In genomic region chr4:119300388-119301131, GRCh38 we compare ENCODE assay signal across 8 cellular contexts. TPM values are rescaled to one million over a fixed set of nuclear protein-coding genes. Genes with fewer than 3 reads are reported as not detected.
DNase-seq lines count a peak whose midpoint lies in the region; ATAC-seq and TF ChIP-seq lines count a peak whose summit lies in the region.

No MANE protein-coding gene starts in this region.

- TF ChIP-seq CTCF in NB4 (IDR thresholded peaks at IDR 0.05; ENCODE audit: low read depth, low read length) (no peak), glutamatergic neuron (IDR thresholded peaks at IDR 0.05; ENCODE audit: partially characterized antibody, unreplicated experiment) (no peak), upper lobe of right lung (IDR thresholded peaks at IDR 0.05) (peak; percentile 16)

- in situ Hi-C loops in HAP-1 (cut with MboI; ENCODE audit: low sequenced_read_pairs): loop anchor here (10.0 to 25.0 kb wide), 3 partner anchors 187 to 754 kb away; no protein-coding TSS in a partner anchor

- H3K4me3 Mint-ChIP-seq in glutamatergic neuron (ENCODE audit: unreplicated experiment): peak overlapping the region; percentile 96

- H3K9me3 Mint-ChIP-seq in glutamatergic neuron (ENCODE audit: unreplicated experiment): peaks cover 5% of the 10 kb centered on the region

- peaks cover 22% of the 10 kb centered on the region for H3K36me3 ChIP-seq in HAP-1 (replicated peaks)
- H3K36me3 ChIP-seq in upper lobe of right lung: peaks cover 23% of the 10 kb centered on the region

- DNase-seq in GM03348 (ENCODE audit: low spot score) (peak; percentile 96), HAP-1 (ENCODE audit: low spot score in 2 of 2) (peak; percentile 88 to 94), NB4 (ENCODE audit: low read depth) (peak; percentile 95), glutamatergic neuron (peak; percentile 94), pons (ENCODE audit: low spot score) (peak; percentile 86), upper lobe of right lung (peak; percentile 99), SKM-1 (lab: John Stamatoyannopoulos, UW; ENCODE audit: unreplicated experiment) (no peak)
- peak; percentile 83 for DNase-seq in activated gamma-delta T cell treated with anti-CD3 and anti-CD28 coated beads, Interleukin-2, amount 50 U/mL, for 16 hours (ENCODE audit: low read depth)

- peak; percentile 72 for TF ChIP-seq POLR2A in NB4 (IDR thresholded peaks at IDR 0.05; ENCODE audit: extremely low read depth, insufficient read length)

- H3K27me3 Mint-ChIP-seq in glutamatergic neuron (ENCODE audit: unreplicated experiment): no peaks in the 10 kb centered on the region

- H3K9me3 ChIP-seq in HAP-1 (no peaks in the 10 kb centered on the region), upper lobe of right lung (no peaks in the 10 kb centered on the region)

- peaks cover 11% of the 10 kb centered on the region for H3K4me1 ChIP-seq in HAP-1
- peaks cover 23% of the 10 kb centered on the region for H3K4me1 ChIP-seq in upper lobe of right lung

- H3K27ac Mint-ChIP-seq in glutamatergic neuron (ENCODE audit: unreplicated experiment): peak overlapping the region; percentile 76

- intact Hi-C loops in upper lobe of right lung (cut with DNase I): no loop called here

- peak; percentile 99 for ATAC-seq in upper lobe of right lung

- H3K27me3 ChIP-seq in HAP-1 (ENCODE audit: low read depth): no peaks in the 10 kb centered on the region
- H3K27me3 ChIP-seq in upper lobe of right lung: no peaks in the 10 kb centered on the region

- H3K4me3 ChIP-seq in HAP-1: peak overlapping the region; percentile 70
- peak overlapping the region; percentile 94 for H3K4me3 ChIP-seq in NB4 (ENCODE audit: low read depth, low read length)
- peak overlapping the region; percentile 90 for H3K4me3 ChIP-seq in upper lobe of right lung

- H3K4me1 Mint-ChIP-seq in glutamatergic neuron (ENCODE audit: low read depth, unreplicated experiment): peaks cover 6% of the 10 kb centered on the region

- H3K36me3 Mint-ChIP-seq in glutamatergic neuron (ENCODE audit: unreplicated experiment): no peaks in the 10 kb centered on the region

- peak overlapping the region; percentile 96 for H3K27ac ChIP-seq in upper lobe of right lung

RNA-seq across cellular contexts. Expression of gene FABP2, which starts 21.4 kb away (rescaled TPM):
- not detected for total RNA-seq in glutamatergic neuron (ENCODE audit: unreplicated experiment)
- not detected for total RNA-seq in upper lobe of right lung
